In the genomic region with DNA sequence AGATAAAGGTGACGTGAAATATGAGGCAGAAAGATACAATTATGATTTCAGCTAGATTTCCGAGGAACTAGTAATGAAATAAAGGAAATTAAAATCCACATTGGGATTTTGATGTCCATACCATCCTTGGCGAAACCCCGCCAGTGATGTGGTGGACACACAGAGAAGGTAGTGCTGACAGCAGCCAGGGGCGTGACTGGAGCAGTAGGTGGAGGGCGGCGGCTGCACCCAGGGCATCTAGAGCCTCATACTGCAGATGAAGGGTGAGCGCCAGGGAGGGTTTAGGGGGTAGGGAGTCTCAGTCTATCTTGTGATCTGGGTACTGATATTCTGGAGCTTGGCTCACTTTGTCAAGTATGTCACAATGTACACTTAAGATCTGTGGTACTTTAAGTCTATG, we compare ENCODE assay signal across 27 cellular contexts.
"Had no signal": no experiment of that assay in that cellular context is flagged by ENCODE, and none has a peak within 500 bp of the region (broad histone marks: within the 10 kb centered on the region; RNA-seq: fewer than 3 reads in every experiment).

No MANE protein-coding gene starts in this region.

- H3K9ac ChIP-seq: parathyroid adenoma had no signal

- H3K4me3 Mint-ChIP-seq: naive thymus-derived CD4-positive, alpha-beta T cell; natural killer cell; nephron; stimulated activated effector memory CD8-positive, alpha-beta T cell treated with anti-CD3 and anti-CD28 coated beads, Interleukin-12 subunit alpha, Interleukin-12 subunit beta, amount 100 ng/mL, for 72 hours; stimulated activated naive B cell treated with anti-CD40 and anti-IgM and Interleukin-4, amounts not matched to agents 10 μg/mL and 1 μg/mL and 100 μg/mL, for 72 hours; stimulated activated naive CD8-positive, alpha-beta T cell treated with anti-CD3 and anti-CD28 coated beads, Interleukin-15, Interleukin-2, amounts not matched to agents 100 ng/mL and 50 ng/mL, for 24 hours; type B pancreatic cell had no signal

- H3K79me2 ChIP-seq: parathyroid adenoma had no signal

- H3K9me3 Mint-ChIP-seq: nephron had no signal

- H3K4me1 Mint-ChIP-seq: naive thymus-derived CD4-positive, alpha-beta T cell; natural killer cell; nephron; stimulated activated effector memory CD8-positive, alpha-beta T cell treated with anti-CD3 and anti-CD28 coated beads, Interleukin-12 subunit alpha, Interleukin-12 subunit beta, amount 100 ng/mL, for 72 hours; stimulated activated naive B cell treated with anti-CD40 and anti-IgM and Interleukin-4, amounts not matched to agents 10 μg/mL and 1 μg/mL and 100 μg/mL, for 72 hours had no signal

- H3K36me3 Mint-ChIP-seq: naive thymus-derived CD4-positive, alpha-beta T cell; stimulated activated effector memory CD8-positive, alpha-beta T cell treated with anti-CD3 and anti-CD28 coated beads, Interleukin-12 subunit alpha, Interleukin-12 subunit beta, amount 100 ng/mL, for 72 hours; stimulated activated naive B cell treated with anti-CD40 and anti-IgM and Interleukin-4, amounts not matched to agents 10 μg/mL and 1 μg/mL and 100 μg/mL, for 72 hours; type B pancreatic cell had no signal

- H3K36me3 ChIP-seq: ovary, right lobe of liver, sigmoid colon, stomach, thoracic aorta, tibial artery, transverse colon, upper lobe of right lung, uterus had no signal

- H3K4me1 ChIP-seq: parathyroid adenoma, psoas muscle, right lobe of liver, sigmoid colon, stomach, tibial artery, transverse colon, upper lobe of right lung, uterus had no signal

- H3K4me3 ChIP-seq: ovary, psoas muscle, right lobe of liver, sigmoid colon, stomach, thoracic aorta, tibial artery, transverse colon, upper lobe of right lung, uterus had no signal

- ATAC-seq: naive thymus-derived CD4-positive, alpha-beta T cell; natural killer cell; psoas muscle; right cardiac atrium; right lobe of liver; stimulated activated effector memory CD8-positive, alpha-beta T cell treated with anti-CD3 and anti-CD28 coated beads, Interleukin-12 subunit alpha, Interleukin-12 subunit beta, amount 100 ng/mL, for 72 hours; stimulated activated naive B cell treated with anti-CD40 and anti-IgM and Interleukin-4, amounts not matched to agents 10 μg/mL and 1 μg/mL and 100 μg/mL, for 72 hours; upper lobe of right lung had no signal

- H3K27ac Mint-ChIP-seq: naive thymus-derived CD4-positive, alpha-beta T cell; natural killer cell; nephron; progenitor cell of endocrine pancreas; stimulated activated effector memory CD8-positive, alpha-beta T cell treated with anti-CD3 and anti-CD28 coated beads, Interleukin-12 subunit alpha, Interleukin-12 subunit beta, amount 100 ng/mL, for 72 hours; stimulated activated naive B cell treated with anti-CD40 and anti-IgM and Interleukin-4, amounts not matched to agents 10 μg/mL and 1 μg/mL and 100 μg/mL, for 72 hours; stimulated activated naive CD8-positive, alpha-beta T cell treated with anti-CD3 and anti-CD28 coated beads, Interleukin-15, Interleukin-2, amounts not matched to agents 100 ng/mL and 50 ng/mL, for 24 hours; type B pancreatic cell had no signal

- DNase-seq: naive thymus-derived CD4-positive, alpha-beta T cell; natural killer cell; occipital lobe; ovary; psoas muscle; right lobe of liver; sigmoid colon; small intestine; stimulated activated CD4-positive, alpha-beta T cell treated with anti-CD3 and anti-CD28 coated beads, Interleukin-15, amount 100 ng/mL, for 24 hours; stimulated activated CD4-positive, alpha-beta T cell treated with anti-CD3 and anti-CD28 coated beads, Interleukin-2, amount 100 ng/mL, for 24 hours; stimulated activated CD4-positive, alpha-beta T cell treated with anti-CD3 and anti-CD28 coated beads, Interleukin-2, amount 100 ng/mL, for 48 hours; stimulated activated CD4-positive, alpha-beta T cell treated with anti-CD3 and anti-CD28 coated beads, Interleukin-4, amount 100 ng/mL, for 24 hours; stimulated activated naive B cell treated with anti-CD40 and anti-IgM and Interleukin-4, amounts not matched to agents 10 μg/mL and 1 μg/mL and 100 μg/mL, for 72 hours; stimulated activated naive CD4-positive, alpha-beta T cell treated with Interleukin-2 at 50 U/mL for 16 hours; stomach; tibial artery; transverse colon; upper lobe of right lung; uterus had no signal

- H3K27ac ChIP-seq: ovary, parathyroid adenoma, psoas muscle, right lobe of liver, sigmoid colon, stomach, thoracic aorta, tibial artery, transverse colon, upper lobe of right lung, uterus had no signal

- H3K27me3 Mint-ChIP-seq: naive thymus-derived CD4-positive, alpha-beta T cell; progenitor cell of endocrine pancreas; stimulated activated naive B cell treated with anti-CD40 and anti-IgM and Interleukin-4, amounts not matched to agents 10 μg/mL and 1 μg/mL and 100 μg/mL, for 72 hours; stimulated activated naive CD8-positive, alpha-beta T cell treated with anti-CD3 and anti-CD28 coated beads, Interleukin-15, Interleukin-2, amounts not matched to agents 100 ng/mL and 50 ng/mL, for 24 hours; type B pancreatic cell had no signal

- H3K27me3 ChIP-seq: ovary, right lobe of liver, sigmoid colon, stomach, tibial artery, transverse colon, upper lobe of right lung, uterus had no signal

- H3K9me3 ChIP-seq: ovary, psoas muscle, right lobe of liver, stomach, thoracic aorta, tibial artery, transverse colon, upper lobe of right lung, uterus had no signal

- H2AFZ ChIP-seq: parathyroid adenoma had no signal
